In the genomic region with DNA sequence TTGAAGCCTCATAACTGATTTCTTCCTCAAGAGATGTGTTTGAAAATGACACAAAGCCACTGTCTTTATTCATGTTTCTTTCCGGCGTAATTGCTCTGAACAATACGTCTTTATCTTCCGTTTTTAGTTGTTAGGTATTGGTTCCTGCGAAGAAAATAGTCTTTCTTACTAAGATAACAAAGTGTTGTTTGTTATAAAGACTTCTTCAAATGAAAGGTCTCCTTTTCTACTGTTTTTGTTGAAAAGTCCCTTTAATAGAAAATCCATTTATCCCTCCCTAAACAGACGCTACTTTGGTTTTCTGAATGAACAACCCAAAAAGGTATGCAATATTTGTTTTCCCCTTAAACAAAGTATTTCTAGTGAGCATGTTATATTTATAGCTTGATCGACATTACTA, we compare ENCODE assay signal across 32 cellular contexts.
"Had no signal": no experiment of that assay in that cellular context is flagged by ENCODE, and none has a peak within 500 bp of the region (broad histone marks: within the 10 kb centered on the region; RNA-seq: fewer than 3 reads in every experiment).

No MANE protein-coding gene starts in this region.

- H3K27me3 Mint-ChIP-seq: activated B cell treated with CpG ODN at 0.5 μM for 24 hours; activated CD4-positive, alpha-beta memory T cell treated with anti-CD3 and anti-CD28 coated beads for 36 hours; activated CD4-positive, alpha-beta T cell treated with anti-CD3 and anti-CD28 coated beads, Interleukin-2, amount 10 ng/mL, durations not matched to agents 24 days and 14 days; activated CD8-positive, alpha-beta T cell treated with anti-CD3 and anti-CD28 coated beads for 36 hours; activated naive CD8-positive, alpha-beta T cell treated with anti-CD3 and anti-CD28 coated beads for 36 hours; activated T-helper 17 cell treated with anti-CD3 and anti-CD28 coated beads, Interleukin-2, amount 50 U/mL, for 72 hours had no signal

- H3K27ac Mint-ChIP-seq: activated B cell treated with CpG ODN at 0.5 μM for 24 hours; activated CD4-positive, alpha-beta memory T cell treated with anti-CD3 and anti-CD28 coated beads for 36 hours; activated CD4-positive, alpha-beta T cell treated with anti-CD3 and anti-CD28 coated beads, Interleukin-2, amount 10 ng/mL, durations not matched to agents 24 days and 14 days; activated CD8-positive, alpha-beta T cell treated with anti-CD3 and anti-CD28 coated beads for 36 hours; activated naive CD4-positive, alpha-beta T cell treated with anti-CD3 and anti-CD28 coated beads for 36 hours; activated naive CD4-positive, alpha-beta T cell treated with anti-CD3 and anti-CD28 coated beads, Interleukin-2, amount 50 U/mL, for 72 hours; activated naive CD8-positive, alpha-beta T cell treated with anti-CD3 and anti-CD28 coated beads for 36 hours; activated T-cell treated with anti-CD3 and anti-CD28 coated beads, Interleukin-2, amount 50 U/mL, for 72 hours; activated T-helper 1 cell treated with anti-CD3 and anti-CD28 coated beads, Interleukin-12 subunit alpha, Interleukin-12 subunit beta, Interleukin-2, Interleukin-4 antibody, amounts not matched to agents 30 ng/mL and 10 ng/mL and 1 ng/mL, durations not matched to agents 14 hours and 24 hours and 36 hours; activated T-helper 17 cell treated with anti-CD3 and anti-CD28 coated beads, Interleukin-2, amount 50 U/mL, for 72 hours; T-helper 1 cell treated with Interleukin-12 subunit alpha and Interleukin-12 subunit beta and Interleukin-4 antibody, amounts not matched to agents 30 μg/mL and 1 μg/mL, for 36 hours; T-helper 2 cell treated with Interferon-gamma antibody and Interleukin-4, amounts not matched to agents 5 μg/mL and 100 μg/mL, for 36 hours had no signal

- H3K4me3 Mint-ChIP-seq: activated B cell treated with CpG ODN at 0.5 μM for 24 hours; activated CD4-positive, alpha-beta memory T cell treated with anti-CD3 and anti-CD28 coated beads for 36 hours; activated CD4-positive, alpha-beta T cell treated with anti-CD3 and anti-CD28 coated beads, Interleukin-2, amount 10 ng/mL, durations not matched to agents 24 days and 14 days; activated CD8-positive, alpha-beta T cell treated with anti-CD3 and anti-CD28 coated beads for 36 hours; activated naive CD4-positive, alpha-beta T cell treated with anti-CD3 and anti-CD28 coated beads for 36 hours; activated naive CD8-positive, alpha-beta T cell treated with anti-CD3 and anti-CD28 coated beads for 36 hours; activated T-cell treated with anti-CD3 and anti-CD28 coated beads, Interleukin-2, amount 50 U/mL, for 4 hours; activated T-cell treated with anti-CD3 and anti-CD28 coated beads, Interleukin-2, amount 50 U/mL, for 72 hours; activated T-helper 1 cell treated with anti-CD3 and anti-CD28 coated beads, Interleukin-12 subunit alpha, Interleukin-12 subunit beta, Interleukin-2, Interleukin-4 antibody, amounts not matched to agents 30 ng/mL and 10 ng/mL and 1 ng/mL, durations not matched to agents 14 hours and 24 hours and 36 hours; activated T-helper 17 cell treated with anti-CD3 and anti-CD28 coated beads, Interleukin-2, amount 50 U/mL, for 72 hours; T-helper 1 cell treated with Interleukin-12 subunit alpha and Interleukin-12 subunit beta and Interleukin-4 antibody, amounts not matched to agents 30 μg/mL and 1 μg/mL, for 36 hours; T-helper 2 cell treated with Interferon-gamma antibody and Interleukin-4, amounts not matched to agents 5 μg/mL and 100 μg/mL, for 36 hours had no signal

- H3K4me1 Mint-ChIP-seq: activated B cell treated with CpG ODN at 0.5 μM for 24 hours; activated CD4-positive, alpha-beta T cell treated with anti-CD3 and anti-CD28 coated beads, Interleukin-2, amount 10 ng/mL, durations not matched to agents 24 days and 14 days; activated naive CD8-positive, alpha-beta T cell treated with anti-CD3 and anti-CD28 coated beads for 36 hours; activated T-helper 17 cell treated with anti-CD3 and anti-CD28 coated beads, Interleukin-2, amount 50 U/mL, for 72 hours had no signal

- H3K9me3 Mint-ChIP-seq: activated CD4-positive, alpha-beta T cell treated with anti-CD3 and anti-CD28 coated beads, Interleukin-2, amount 10 ng/mL, durations not matched to agents 24 days and 14 days; activated naive CD8-positive, alpha-beta T cell treated with anti-CD3 and anti-CD28 coated beads for 36 hours had no signal

- DNase-seq: activated B cell treated with CpG ODN at 0.5 μM for 24 hours; activated CD4-positive, alpha-beta memory T cell treated with anti-CD3 and anti-CD28 coated beads for 36 hours; activated CD4-positive, alpha-beta T cell treated with anti-CD3 and anti-CD28 coated beads for 4 hours; activated CD4-positive, alpha-beta T cell treated with anti-CD3 and anti-CD28 coated beads, Interleukin-2, amount 10 ng/mL, durations not matched to agents 24 days and 14 days; activated CD4-positive, alpha-beta T cell treated with anti-CD3 and anti-CD28 coated beads, Interleukin-2, amount 50 U/mL, for 1 hour; activated CD4-positive, alpha-beta T cell treated with anti-CD3 and anti-CD28 coated beads, Interleukin-2, amount 50 U/mL, for 4 hours; activated CD4-positive, CD25-positive, alpha-beta regulatory T cell treated with anti-CD3 and anti-CD28 coated beads, Interleukin-2, amount 50 U/mL, for 72 hours; activated CD8-positive, alpha-beta memory T cell treated with anti-CD3 and anti-CD28 coated beads, Interleukin-2, amount 50 U/mL, for 4 hours; activated CD8-positive, alpha-beta T cell treated with anti-CD3 and anti-CD28 coated beads for 36 hours; activated effector memory CD4-positive, alpha-beta T cell treated with anti-CD3 and anti-CD28 coated beads, Interleukin-2, amount 50 U/mL, for 16 hours; activated gamma-delta T cell treated with Interleukin-2 at 50 U/mL for 16 hours; activated naive CD4-positive, alpha-beta T cell; activated naive CD4-positive, alpha-beta T cell treated with anti-CD3 and anti-CD28 coated beads for 36 hours; activated naive CD4-positive, alpha-beta T cell treated with anti-CD3 and anti-CD28 coated beads, Interleukin-2, amount 50 U/mL, for 16 hours; activated naive CD8-positive, alpha-beta T cell treated with anti-CD3 and anti-CD28 coated beads for 36 hours; activated T-cell treated with anti-CD3 and anti-CD28 coated beads for 4 hours; activated T-cell treated with anti-CD3 and anti-CD28 coated beads, Interleukin-2, amount 50 U/mL, for 1 hour; activated T-cell treated with anti-CD3 and anti-CD28 coated beads, Interleukin-2, amount 50 U/mL, for 4 hours; activated T-cell treated with anti-CD3 and anti-CD28 coated beads, Interleukin-2, amount 50 U/mL, for 72 hours; adrenal gland; amniotic stem cell; aorta; body of pancreas; brain microvascular endothelial cell; central memory CD4-positive, alpha-beta T cell; T-helper 2 cell; T-helper 9 cell had no signal

- ATAC-seq: activated CD8-positive, alpha-beta T cell treated with anti-CD3 and anti-CD28 coated beads for 36 hours; activated naive CD4-positive, alpha-beta T cell treated with anti-CD3 and anti-CD28 coated beads, Interleukin-2, amount 50 U/mL, for 72 hours; activated T-cell treated with anti-CD3 and anti-CD28 coated beads, Interleukin-2, amount 50 U/mL, for 4 hours; activated T-cell treated with anti-CD3 and anti-CD28 coated beads, Interleukin-2, amount 50 U/mL, for 72 hours; activated T-helper 17 cell treated with anti-CD3 and anti-CD28 coated beads, Interleukin-2, amount 50 U/mL, for 72 hours; body of pancreas had no signal

- H3K36me3 Mint-ChIP-seq: activated CD4-positive, alpha-beta memory T cell treated with anti-CD3 and anti-CD28 coated beads for 36 hours; activated naive CD4-positive, alpha-beta T cell treated with anti-CD3 and anti-CD28 coated beads, Interleukin-2, amount 50 U/mL, for 72 hours; activated naive CD8-positive, alpha-beta T cell treated with anti-CD3 and anti-CD28 coated beads for 36 hours had no signal
